19 cellular contexts compared by ENCODE assay signal in the genomic region with DNA sequence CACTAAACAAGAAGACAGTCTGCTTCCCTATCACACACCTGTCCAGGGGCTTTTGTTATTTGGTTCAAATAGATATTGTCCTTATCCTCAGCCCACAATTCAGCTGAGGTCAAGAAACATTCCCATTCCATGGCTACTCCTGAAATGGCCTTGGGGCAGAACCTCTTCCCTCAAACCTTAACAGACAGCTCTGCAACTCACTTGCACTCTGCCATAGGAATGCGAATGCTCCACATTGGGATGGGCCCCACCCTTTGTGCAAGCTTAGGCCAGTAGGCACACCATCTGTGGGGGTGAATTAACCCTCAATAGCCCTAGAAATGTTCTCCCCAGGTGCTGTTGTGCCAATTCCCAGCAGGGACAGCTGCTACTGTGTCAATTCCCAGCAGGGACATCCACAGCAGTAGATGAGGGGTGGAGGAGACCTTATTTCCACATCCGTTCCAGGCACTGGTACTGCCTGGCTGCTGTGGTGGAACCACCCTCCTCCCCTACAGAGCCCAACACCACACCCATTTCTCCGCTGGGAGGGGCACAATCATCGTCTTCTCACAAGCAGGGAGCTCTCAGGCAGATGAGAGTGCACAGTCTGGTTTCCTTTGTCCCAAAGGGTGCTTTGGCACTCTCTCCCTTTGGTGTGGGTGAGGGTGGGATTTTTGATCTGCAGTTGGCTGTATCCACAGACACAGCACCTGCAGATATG. TPM values are rescaled to one million over a fixed set of nuclear protein-coding genes. Genes with fewer than 3 reads are reported as not detected.
DNase-seq lines count a peak whose midpoint lies in the region; ATAC-seq and TF ChIP-seq lines count a peak whose summit lies in the region.
"Had no signal": no experiment of that assay in that cellular context is flagged by ENCODE, and none has a peak within 500 bp of the region (broad histone marks: within the 10 kb centered on the region; RNA-seq: fewer than 3 reads in every experiment).

No MANE protein-coding gene starts in this region.

- H3K9ac ChIP-seq in Loucy (ENCODE audit: low read depth, low read length, poor library complexity, severe bottlenecking), result no peak overlapping the region
- no peak overlapping the region for H3K9ac ChIP-seq in neuronal stem cell (ENCODE audit: low read depth, low read length, poor library complexity)

- intact Hi-C loops in activated naive CD4-positive, alpha-beta T cell treated with anti-CD3 and anti-CD28 coated beads for 36 hours (cut with micrococcal nuclease), result no loop called here
- intact Hi-C loops in activated T-helper 2 cell treated with anti-CD3 and anti-CD28 coated beads, Interferon-gamma antibody, Interleukin-2, Interleukin-4, amounts not matched to agents 10 μg/mL and 5 μg/mL and 100 μg/mL, durations not matched to agents 14 hours and 24 hours and 36 hours (cut with micrococcal nuclease), result no loop called here
- intact Hi-C loops in esophagus squamous epithelium (cut with DNase I), result no loop called here

- H3K4me1 Mint-ChIP-seq in activated naive CD4-positive, alpha-beta T cell treated with anti-CD3 and anti-CD28 coated beads for 36 hours (ENCODE audit: low read depth), result peaks cover 2% of the 10 kb centered on the region
- peaks cover 4% of the 10 kb centered on the region for H3K4me1 Mint-ChIP-seq in activated T-helper 2 cell treated with anti-CD3 and anti-CD28 coated beads, Interferon-gamma antibody, Interleukin-2, Interleukin-4, amounts not matched to agents 10 μg/mL and 5 μg/mL and 100 μg/mL, durations not matched to agents 14 hours and 24 hours and 36 hours (ENCODE audit: low read depth)
- H3K4me1 Mint-ChIP-seq: memory B cell had no signal

- H4K8ac ChIP-seq in neuronal stem cell (ENCODE audit: low read depth, low read length), result no peak overlapping the region

- H3K36me3 Mint-ChIP-seq in activated naive CD4-positive, alpha-beta T cell treated with anti-CD3 and anti-CD28 coated beads for 36 hours (ENCODE audit: low read depth), result peaks cover 3% of the 10 kb centered on the region
- H3K36me3 Mint-ChIP-seq in activated T-helper 2 cell treated with anti-CD3 and anti-CD28 coated beads, Interferon-gamma antibody, Interleukin-2, Interleukin-4, amounts not matched to agents 10 μg/mL and 5 μg/mL and 100 μg/mL, durations not matched to agents 14 hours and 24 hours and 36 hours (ENCODE audit: low read depth), result no peaks in the 10 kb centered on the region

- peak overlapping the region; percentile 0; the same call in 1 of the 2 replicates for H2AFZ ChIP-seq in Loucy (ENCODE audit: low read length)
- no peak overlapping the region for H2AFZ ChIP-seq in neuronal stem cell (ENCODE audit: low read length)

- no CpG with 5 or more reads among the region's 4 CpGs for WGBS in neuronal stem cell (ENCODE audit: extremely low coverage in 2 of 2, insufficient read length in 2 of 2, insufficient replicate concordance in 1 of 2), 2 donors
- 57 to 70% methylated on average over 3 to 4 of the region's 4 CpGs for WGBS in esophagus squamous epithelium, 2 donors

- no peak overlapping the region for H2BK12ac ChIP-seq in neuronal stem cell (ENCODE audit: low read length)

- H2BK120ac ChIP-seq in neuronal stem cell (ENCODE audit: low read depth, low read length), result no peak overlapping the region

- H3K27ac Mint-ChIP-seq in activated naive CD4-positive, alpha-beta T cell treated with anti-CD3 and anti-CD28 coated beads for 36 hours, result no peak overlapping the region
- no peak overlapping the region for H3K27ac Mint-ChIP-seq in activated T-helper 2 cell treated with anti-CD3 and anti-CD28 coated beads, Interferon-gamma antibody, Interleukin-2, Interleukin-4, amounts not matched to agents 10 μg/mL and 5 μg/mL and 100 μg/mL, durations not matched to agents 14 hours and 24 hours and 36 hours
- H3K27ac Mint-ChIP-seq: memory B cell had no signal

- no peak overlapping the region for H2BK5ac ChIP-seq in neuronal stem cell (ENCODE audit: low read length)

- H2BK15ac ChIP-seq in neuronal stem cell (ENCODE audit: low read length), result no peak overlapping the region

- no peak overlapping the region for H3K4ac ChIP-seq in neuronal stem cell (ENCODE audit: low read length)

- DNase-seq in activated naive CD4-positive, alpha-beta T cell treated with anti-CD3 and anti-CD28 coated beads for 36 hours, result peak; percentile 21
- no peak for DNase-seq in activated naive CD4-positive, alpha-beta T cell (lab: John Stamatoyannopoulos, UW)
- peak; percentile 27 for DNase-seq in activated T-helper 2 cell treated with anti-CD3 and anti-CD28 coated beads, Interferon-gamma antibody, Interleukin-2, Interleukin-4, amounts not matched to agents 10 μg/mL and 5 μg/mL and 100 μg/mL, durations not matched to agents 14 hours and 24 hours and 36 hours (ENCODE audit: low spot score)
- DNase-seq in neuronal stem cell (ENCODE audit: low spot score) (no peak), activated gamma-delta T cell (lab: John Stamatoyannopoulos, UW) (no peak), esophagus squamous epithelium (lab: John Stamatoyannopoulos, UW) (no peak)
- DNase-seq: activated naive CD4-positive, alpha-beta T cell treated with anti-CD3 and anti-CD28 coated beads, Interleukin-2, amount 50 U/mL, for 16 hours; Calu3; H7; NCI-H1694 treated with DMSO at 0.1 percent for 48 hours; NCI-H524 treated with DMSO at 0.1 percent for 48 hours; Peyer's patch; sigmoid colon; stimulated activated naive CD8-positive, alpha-beta T cell treated with anti-CD3 and anti-CD28 coated beads, Interleukin-15, Interleukin-2, amounts not matched to agents 100 U/mL and 50 U/mL, for 24 hours had no signal

- no peaks in the 10 kb centered on the region for H3F3A ChIP-seq in Loucy (ENCODE audit: low read depth)

- no peak overlapping the region for H3K4me3 Mint-ChIP-seq in activated naive CD4-positive, alpha-beta T cell treated with anti-CD3 and anti-CD28 coated beads for 36 hours
- H3K4me3 Mint-ChIP-seq in activated T-helper 2 cell treated with anti-CD3 and anti-CD28 coated beads, Interferon-gamma antibody, Interleukin-2, Interleukin-4, amounts not matched to agents 10 μg/mL and 5 μg/mL and 100 μg/mL, durations not matched to agents 14 hours and 24 hours and 36 hours (ENCODE audit: low read depth), result no peak overlapping the region
- H3K4me3 Mint-ChIP-seq: memory B cell had no signal

- ATAC-seq in HG03378 (IDR thresholded peaks at IDR 0.05; ENCODE audit: unreplicated experiment), result no peak

- H3K36me3 ChIP-seq in Loucy (ENCODE audit: insufficient read depth, low read length) (no peaks in the 10 kb centered on the region), neuronal stem cell (replicated peaks in 1 of 2; ENCODE audit: control insufficient read depth in 2 of 2, insufficient read depth in 2 of 2, low read length in 2 of 2) (no peaks in the 10 kb centered on the region), esophagus squamous epithelium (no peaks in the 10 kb centered on the region)
- H3K36me3 ChIP-seq: cardiac muscle cell, neutrophil, Peyer's patch, sigmoid colon had no signal

- H3K14ac ChIP-seq in neuronal stem cell (ENCODE audit: low read length), result peak overlapping the region; percentile 31

- peaks cover 7% of the 10 kb centered on the region for H3K9me3 Mint-ChIP-seq in activated naive CD4-positive, alpha-beta T cell treated with anti-CD3 and anti-CD28 coated beads for 36 hours
- peaks cover 15% of the 10 kb centered on the region for H3K9me3 Mint-ChIP-seq in activated T-helper 2 cell treated with anti-CD3 and anti-CD28 coated beads, Interferon-gamma antibody, Interleukin-2, Interleukin-4, amounts not matched to agents 10 μg/mL and 5 μg/mL and 100 μg/mL, durations not matched to agents 14 hours and 24 hours and 36 hours

- H3K27me3 Mint-ChIP-seq in activated naive CD4-positive, alpha-beta T cell treated with anti-CD3 and anti-CD28 coated beads for 36 hours (ENCODE audit: low read depth), result peaks cover 11% of the 10 kb centered on the region
- H3K27me3 Mint-ChIP-seq in activated T-helper 2 cell treated with anti-CD3 and anti-CD28 coated beads, Interferon-gamma antibody, Interleukin-2, Interleukin-4, amounts not matched to agents 10 μg/mL and 5 μg/mL and 100 μg/mL, durations not matched to agents 14 hours and 24 hours and 36 hours (ENCODE audit: low read depth), result peaks cover 19% of the 10 kb centered on the region

- no peak overlapping the region for H3K23ac ChIP-seq in neuronal stem cell (ENCODE audit: low read depth, low read length, poor library complexity)

- H2AK5ac ChIP-seq in neuronal stem cell (ENCODE audit: low read depth, low read length), result no peak overlapping the region

- H3K4me1 ChIP-seq in Loucy (ENCODE audit: insufficient read depth, low read length, poor library complexity, severe bottlenecking) (no peaks in the 10 kb centered on the region), neuronal stem cell (ENCODE audit: control insufficient read depth in 2 of 2, insufficient read depth in 1 of 2, low read depth in 1 of 2, low read length in 2 of 2) (no peaks in the 10 kb centered on the region), esophagus squamous epithelium (no peaks in the 10 kb centered on the region)
- H3K4me1 ChIP-seq: Peyer's patch, sigmoid colon had no signal

- no peak for TF ChIP-seq POLR2A in esophagus squamous epithelium (IDR thresholded peaks at IDR 0.05)

- no peak for TF ChIP-seq CTCF in Loucy (conservative IDR thresholded peaks at IDR 0.05; ENCODE audit: low read length)
- TF ChIP-seq CTCF in esophagus squamous epithelium (IDR thresholded peaks at IDR 0.05), result no peak

- CTCF ChIA-PET in activated naive CD4-positive, alpha-beta T cell treated with anti-CD3 and anti-CD28 coated beads for 36 hours (lab: Charles Lee), result interaction anchor here (0.6 to 2.3 kb wide), 6 partner anchors 47 to 599 kb away, joined by 3 to 8 read pairs (median 4); no protein-coding TSS in a partner anchor

- H3K4me3 ChIP-seq in Loucy (ENCODE audit: low read length, poor library complexity, severe bottlenecking) (no peak overlapping the region), neuronal stem cell (ENCODE audit: low read length in 2 of 2) (no peak overlapping the region), esophagus squamous epithelium (no peak overlapping the region)
- H3K4me3 ChIP-seq: cardiac muscle cell, Peyer's patch, sigmoid colon had no signal

- H3K9me2 ChIP-seq in Loucy (replicated peaks; ENCODE audit: low read depth, low read length), result no peaks in the 10 kb centered on the region

- H3K4me2 ChIP-seq in Loucy (ENCODE audit: low read depth, low read length, poor library complexity, severe bottlenecking), result no peak overlapping the region
- H3K4me2 ChIP-seq in neuronal stem cell (ENCODE audit: insufficient read depth, low read length, poor library complexity, severe bottlenecking), result no peak overlapping the region

- H3K9me3 ChIP-seq in Loucy (ENCODE audit: insufficient read depth, low read depth, low read length), result peaks cover 4% of the 10 kb centered on the region; the same call in 1 of the 2 replicates
- peaks cover 0 to 4% of the 10 kb centered on the region in 2 donors for H3K9me3 ChIP-seq in neuronal stem cell (replicated peaks in 1 of 2; ENCODE audit: control insufficient read depth in 2 of 2, insufficient read depth in 1 of 2, low read depth in 1 of 2, low read length in 2 of 2)
- no peaks in the 10 kb centered on the region for H3K9me3 ChIP-seq in esophagus squamous epithelium
- H3K9me3 ChIP-seq: neutrophil, Peyer's patch had no signal

- H3K27me3 ChIP-seq in Loucy (ENCODE audit: insufficient read depth, low read length, poor library complexity, severe bottlenecking) (no peaks in the 10 kb centered on the region), neuronal stem cell (ENCODE audit: control insufficient read depth in 3 of 3, insufficient read depth in 3 of 3, low read depth in 1 of 3, low read length in 3 of 3) (no peaks in the 10 kb centered on the region), esophagus squamous epithelium (peaks cover 0 to 14% (median 0%) of the 10 kb centered on the region in 4 donors)
- H3K27me3 ChIP-seq: cardiac muscle cell, neutrophil, Peyer's patch, sigmoid colon had no signal

- no peaks in the 10 kb centered on the region for H4K20me1 ChIP-seq in Loucy (ENCODE audit: insufficient read depth, low read length, poor library complexity, severe bottlenecking)

- H3K79me2 ChIP-seq in Loucy (ENCODE audit: insufficient read depth, low read length), result no peaks in the 10 kb centered on the region

- H3K27ac ChIP-seq in neuronal stem cell (replicated peaks; ENCODE audit: low read length) (no peak overlapping the region), esophagus squamous epithelium (no peak overlapping the region)
- H3K27ac ChIP-seq: cardiac muscle cell, neutrophil, Peyer's patch, sigmoid colon had no signal

- no peak overlapping the region for H3K18ac ChIP-seq in neuronal stem cell (ENCODE audit: low read length)

- H4K91ac ChIP-seq in neuronal stem cell (ENCODE audit: low read depth, low read length, poor library complexity), result no peak overlapping the region

- H3K79me1 ChIP-seq in neuronal stem cell (ENCODE audit: low read depth, low read length), result no peaks in the 10 kb centered on the region

RNA-seq across cellular contexts. Expression of gene GLIPR1, which starts 42.4 kb away (rescaled TPM):
- 1 to 10 TPM; 1.3 to 1.5 TPM for total RNA-seq in activated naive CD4-positive, alpha-beta T cell treated with anti-CD3 and anti-CD28 coated beads for 36 hours
- 7.4 and 7.6 TPM in 2 replicates for total RNA-seq in activated T-helper 2 cell treated with anti-CD3 and anti-CD28 coated beads, Interferon-gamma antibody, Interleukin-2, Interleukin-4, amounts not matched to agents 10 μg/mL and 5 μg/mL and 100 μg/mL, durations not matched to agents 14 hours and 24 hours and 36 hours
- 0.24 TPM for polyA plus RNA-seq in neuronal stem cell (2013, experiment 1 of 2)
- polyA plus RNA-seq in neuronal stem cell (2013, experiment 2 of 2), result 0.21 TPM
- 1 to 10 TPM; 3.0 to 8.0 (median 5.0) TPM for total RNA-seq in esophagus squamous epithelium

RNA-seq across cellular contexts. Expression of gene GLIPR1L2, which starts 47.3 kb away (rescaled TPM):
- under 1 TPM; 0.33 to 0.35 TPM for total RNA-seq in activated naive CD4-positive, alpha-beta T cell treated with anti-CD3 and anti-CD28 coated beads for 36 hours
- total RNA-seq in activated T-helper 2 cell treated with anti-CD3 and anti-CD28 coated beads, Interferon-gamma antibody, Interleukin-2, Interleukin-4, amounts not matched to agents 10 μg/mL and 5 μg/mL and 100 μg/mL, durations not matched to agents 14 hours and 24 hours and 36 hours, result not detected in 2 replicates
- 0.57 TPM for polyA plus RNA-seq in neuronal stem cell (2013, experiment 1 of 2)
- 0.57 TPM for polyA plus RNA-seq in neuronal stem cell (2013, experiment 2 of 2)
- under 1 TPM in 3 of 4 donors, not detected in 1; 0.15 to 0.29 (median 0.19) TPM for total RNA-seq in esophagus squamous epithelium
- total RNA-seq: H7 had no signal

Comparison
In these comparisons a context has a peak if more than half of its experiments do, and no peak if none do; other contexts are left out.
1. DNase-seq: peak in activated naive CD4-positive, alpha-beta T cell treated with anti-CD3 and anti-CD28 coated beads for 36 hours (single experiment) and activated T-helper 2 cell treated with anti-CD3 and anti-CD28 coated beads, Interferon-gamma antibody, Interleukin-2, Interleukin-4, amounts not matched to agents 10 μg/mL and 5 μg/mL and 100 μg/mL, durations not matched to agents 14 hours and 24 hours and 36 hours (single experiment); none in activated naive CD4-positive, alpha-beta T cell (0 of 4), neuronal stem cell (single experiment), activated gamma-delta T cell (single experiment) and esophagus squamous epithelium (single experiment).